In genomic region chr5:128085413-128085812, GRCh38 we compare ENCODE assay signal across 8 cellular contexts. TPM values are rescaled to one million over a fixed set of nuclear protein-coding genes. Genes with fewer than 3 reads are reported as not detected.
DNase-seq lines count a peak whose midpoint lies in the region; ATAC-seq and TF ChIP-seq lines count a peak whose summit lies in the region.

No MANE protein-coding gene starts in this region.

- H3K36me3 ChIP-seq in Karpas-422 (ENCODE audit: insufficient read depth, low read length): peaks cover 56% of the 10 kb centered on the region
- no peaks in the 10 kb centered on the region for H3K36me3 ChIP-seq in neural cell (ENCODE audit: insufficient read depth, low read length)

- intact Hi-C loops in CD14-positive monocyte (cut with micrococcal nuclease): no loop called here

- H3K4me3 Mint-ChIP-seq in CD14-positive monocyte: peak overlapping the region; percentile 86 to 94

- no peak for DNase-seq in CD14-positive monocyte (ENCODE audit: low spot score)
- DNase-seq in Karpas-422: peak; percentile 60
- DNase-seq in coronary artery (ENCODE audit: low spot score): no peak
- no peak for DNase-seq in germinal center (ENCODE audit: low spot score)
- DNase-seq in foreskin keratinocyte: no peak

- TF ChIP-seq EP300 in neural cell (conservative IDR thresholded peaks at IDR 0.05; ENCODE audit: poor library complexity, severe bottlenecking): no peak

- ATAC-seq in GM19351 (IDR thresholded peaks at IDR 0.05; ENCODE audit: unreplicated experiment) (no peak), foreskin keratinocyte (no peak), HG02642 (IDR thresholded peaks at IDR 0.05; ENCODE audit: poor library complexity, unreplicated experiment) (no peak)

- H3F3A ChIP-seq in neural cell (ENCODE audit: insufficient read depth, low read length, poor library complexity, severe bottlenecking): peaks cover 5% of the 10 kb centered on the region

- peaks cover 17 to 22% (median 21%) of the 10 kb centered on the region in 3 donors for H3K27me3 Mint-ChIP-seq in CD14-positive monocyte (ENCODE audit: low read depth in 3 of 3)

- H3K9me2 ChIP-seq in Karpas-422 (replicated peaks; ENCODE audit: insufficient read depth, low read length): no peaks in the 10 kb centered on the region
- H3K9me2 ChIP-seq in neural cell (ENCODE audit: insufficient read depth, low read length): no peaks in the 10 kb centered on the region

- H3K4me1 Mint-ChIP-seq in CD14-positive monocyte: peaks cover 34% of the 10 kb centered on the region

- H3K9me3 Mint-ChIP-seq in CD14-positive monocyte: peaks cover 0 to 2% (median 0%) of the 10 kb centered on the region in 7 donors

- peaks cover 51% of the 10 kb centered on the region for H3K4me1 ChIP-seq in Karpas-422 (ENCODE audit: low read length)
- H3K4me1 ChIP-seq in foreskin keratinocyte: peaks cover 17% of the 10 kb centered on the region

- peak overlapping the region; percentile 70 for H3K27ac ChIP-seq in Karpas-422 (ENCODE audit: low read length)
- no peak overlapping the region for H3K27ac ChIP-seq in coronary artery
- no peak overlapping the region for H3K27ac ChIP-seq in neural cell (ENCODE audit: low read length)
- H3K27ac ChIP-seq in foreskin keratinocyte: no peak overlapping the region

- peaks cover 0 to 10% of the 10 kb centered on the region in 2 donors for H3K36me3 Mint-ChIP-seq in CD14-positive monocyte

- peak overlapping the region; percentile 95 for H3K9ac ChIP-seq in Karpas-422 (ENCODE audit: low read length)
- H3K9ac ChIP-seq in neural cell (ENCODE audit: low read length): peak overlapping the region; percentile 93

- H3K4me2 ChIP-seq in Karpas-422 (ENCODE audit: low read depth, low read length, poor library complexity, severe bottlenecking) (peak overlapping the region; percentile 88), neural cell (ENCODE audit: low read length) (peak overlapping the region; percentile 51)

- H4K20me1 ChIP-seq in Karpas-422 (ENCODE audit: insufficient read depth, low read depth, low read length) (peaks cover 57% of the 10 kb centered on the region), neural cell (ENCODE audit: insufficient read depth) (no peaks in the 10 kb centered on the region)

- peak overlapping the region; percentile 76 for H3K4me3 ChIP-seq in Karpas-422 (ENCODE audit: low read length)
- peak overlapping the region; percentile 92 for H3K4me3 ChIP-seq in coronary artery
- peak overlapping the region; percentile 92 for H3K4me3 ChIP-seq in neural cell (ENCODE audit: low read length)

- H2AFZ ChIP-seq in Karpas-422 (ENCODE audit: low read length) (no peak overlapping the region), neural cell (ENCODE audit: low read depth, low read length) (no peak overlapping the region)

- H3K27me3 ChIP-seq in Karpas-422 (ENCODE audit: low read length): no peaks in the 10 kb centered on the region
- no peaks in the 10 kb centered on the region for H3K27me3 ChIP-seq in neural cell (ENCODE audit: insufficient read depth, low read depth, low read length)
- H3K27me3 ChIP-seq in foreskin keratinocyte: no peaks in the 10 kb centered on the region

- TF ChIP-seq CTCF in CD14-positive monocyte (IDR thresholded peaks at IDR 0.05) (no peak), coronary artery (IDR thresholded peaks at IDR 0.05) (no peak), neural cell (IDR thresholded peaks at IDR 0.05; ENCODE audit: poor library complexity, severe bottlenecking) (no peak), foreskin keratinocyte (conservative IDR thresholded peaks at IDR 0.05) (no peak)

- TF ChIP-seq RAD21 in neural cell (conservative IDR thresholded peaks at IDR 0.05): no peak

- no peaks in the 10 kb centered on the region for H3K9me3 ChIP-seq in Karpas-422 (ENCODE audit: low read length)
- no peaks in the 10 kb centered on the region for H3K9me3 ChIP-seq in neural cell (ENCODE audit: low read length)

- H3K27ac Mint-ChIP-seq in CD14-positive monocyte: no peak overlapping the region

- H3K79me2 ChIP-seq in Karpas-422 (ENCODE audit: low read length) (peaks cover 90% of the 10 kb centered on the region), neural cell (replicated peaks; ENCODE audit: insufficient read depth, low read length) (peaks cover 36% of the 10 kb centered on the region)

TF ChIP-seq in neural cell, 6 proteins besides CTCF, POLR2A, EP300 and RAD21:
- TF ChIP-seq TAF1 (IDR thresholded peaks at IDR 0.05; ENCODE audit: low read depth) (no peak), POLR2AphosphoS5 (IDR thresholded peaks at IDR 0.05) (no peak), SMC3 (conservative IDR thresholded peaks at IDR 0.05; ENCODE audit: poor library complexity) (no peak), REST (IDR thresholded peaks at IDR 0.05; ENCODE audit: borderline replicate concordance) (no peak), MXI1 (conservative IDR thresholded peaks at IDR 0.05; ENCODE audit: poor library complexity, severe bottlenecking) (no peak), EZH2 (IDR thresholded peaks at IDR 0.05; ENCODE audit: borderline replicate concordance, insufficient read depth, low read length, poor library complexity, severe bottlenecking) (no peak)

RNA-seq across cellular contexts. Expression of gene SLC12A2, which starts 1.8 kb away (rescaled TPM):
- 1 to 10 TPM; 1.0 TPM for polyA plus RNA-seq in CD14-positive monocyte
- total RNA-seq in Karpas-422 (2014; rRNA removed; shearing (Covaris generic); ENCODE audit: low replicate concordance): 235 and 297 TPM in 2 replicates
- polyA plus RNA-seq in neural cell: 26.5 and 28.6 TPM in 2 replicates
- polyA minus RNA-seq in neural cell: 35.5 and 37.9 TPM in 2 replicates
- 19.4 and 23.0 TPM in 2 replicates for total RNA-seq in foreskin keratinocyte
- polyA plus RNA-seq in foreskin keratinocyte: 2.6 and 3.3 TPM in 2 replicates
